10 cellular contexts compared by ENCODE assay signal in the genomic region with DNA sequence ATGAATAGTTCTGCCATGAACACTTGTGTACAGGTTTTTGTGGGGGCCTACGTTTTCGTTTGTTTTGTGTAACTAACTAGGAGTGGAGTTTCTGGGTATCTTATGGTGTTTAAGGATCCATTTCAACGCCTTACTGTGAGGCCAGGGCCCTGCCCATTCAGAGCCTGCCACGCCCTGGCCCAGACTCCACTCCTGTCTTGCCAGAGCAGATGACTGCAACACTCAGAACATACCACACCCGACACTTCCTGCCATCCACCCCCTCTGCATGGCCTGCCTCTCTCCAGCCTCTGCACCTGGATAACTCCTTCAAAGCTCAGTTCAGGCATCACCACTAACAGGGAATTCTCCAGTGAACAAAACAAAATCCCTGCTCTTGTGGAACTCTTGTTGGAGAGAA. TPM values are rescaled to one million over a fixed set of nuclear protein-coding genes. Genes with fewer than 3 reads are reported as not detected.
DNase-seq lines count a peak whose midpoint lies in the region; ATAC-seq, FAIRE-seq and TF ChIP-seq lines count a peak whose summit lies in the region.
"Had no signal": no experiment of that assay in that cellular context is flagged by ENCODE, and none has a peak within 500 bp of the region (broad histone marks: within the 10 kb centered on the region; RNA-seq: fewer than 3 reads in every experiment).

No MANE protein-coding gene starts in this region.

- TF ChIP-seq EP300 in HepG2 (IDR thresholded peaks at IDR 0.05; ENCODE audit: low read depth in 2 of 2, low read length in 2 of 2) (no peak), HepG2 (CRISPR knock-in tag; IDR thresholded peaks at IDR 0.05; ENCODE audit: borderline replicate concordance) (no peak), tibial nerve (IDR thresholded peaks at IDR 0.05) (no peak)

- intact Hi-C loops in HepG2 (cut with micrococcal nuclease; ENCODE audit: unreplicated experiment) = no loop called here

- no peak overlapping the region for H3K4me3 ChIP-seq in CD8-positive, alpha-beta memory T cell (ENCODE audit: low read length)
- H3K4me3 ChIP-seq in HepG2 (replicated peaks in 1 of 3; ENCODE audit: insufficient read depth in 1 of 3, low read depth in 2 of 3, low read length in 3 of 3) = no peak overlapping the region
- H3K4me3 ChIP-seq in tibial nerve = no peak overlapping the region

- no TSS peak for BruUV-seq in HepG2 (replicated peaks; lab: Mats Ljungman, UMichigan)

- TF ChIP-seq CTCF in HepG2 (CRISPR knock-in tag; IDR thresholded peaks at IDR 0.05) (no peak), tibial nerve (IDR thresholded peaks at IDR 0.05) (no peak)

- no peak overlapping the region for H3K27ac ChIP-seq in CD8-positive, alpha-beta memory T cell (ENCODE audit: low read depth, low read length)
- H3K27ac ChIP-seq in HepG2 (ENCODE audit: extremely low read length, insufficient read depth, low read length) = no peak overlapping the region
- no peak overlapping the region for H3K27ac ChIP-seq in tibial nerve

- peaks cover 54% of the 10 kb centered on the region for H3K4me1 ChIP-seq in CD8-positive, alpha-beta memory T cell (ENCODE audit: insufficient read depth, low read length)
- H3K4me1 ChIP-seq in HepG2 (ENCODE audit: insufficient read depth, low read length) (peaks cover 17% of the 10 kb centered on the region), tibial nerve (peaks cover 0 to 9% (median 0%) of the 10 kb centered on the region in 4 donors)

- FAIRE-seq in HepG2 (lab: Jason Lieb, UNC) = no peak
- FAIRE-seq: kidney had no signal

- peak overlapping the region; percentile 43 to 89 (median 66) for H3K27ac Mint-ChIP-seq in CD8-positive, alpha-beta memory T cell

- TF ChIP-seq RAD21 in HepG2 (CRISPR knock-in tag; IDR thresholded peaks at IDR 0.05) = no peak

- CTCF ChIA-PET in CD8-positive, alpha-beta memory T cell (lab: Charles Lee) = interaction anchor here (1.7 to 2.0 kb wide), 2 partner anchors 9 to 42 kb away, joined by 4 to 8 read pairs; no protein-coding TSS in a partner anchor
- CTCF ChIA-PET in HepG2 (lab: Yijun Ruan, JAX; ENCODE audit: low intra/inter-chr PET ratio, low total read pairs) = no interaction called here

- in situ Hi-C loops in HepG2 (cut with HindIII; ENCODE audit: extremely low pct_ligation_motif_present, low pct_unique_long_range_greater_than_20kb) = no loop called here

- no peak overlapping the region for H3K4me2 ChIP-seq in HepG2 (ENCODE audit: low read depth, low read length)

- 6% methylated on average over 5 of the region's 5 CpGs for WGBS in HepG2 (ENCODE audit: low lambda C conversion rate)
- WGBS in tibial nerve, 2 donors = 81 to 90% methylated on average over 5 of the region's 5 CpGs

- H3K36me3 ChIP-seq in CD8-positive, alpha-beta memory T cell (ENCODE audit: insufficient read depth, low read length) = no peaks in the 10 kb centered on the region
- H3K36me3 ChIP-seq in HepG2 (replicated peaks in 1 of 2; ENCODE audit: control insufficient read depth in 1 of 2, insufficient read depth in 2 of 2, low read length in 2 of 2) (no peaks in the 10 kb centered on the region), tibial nerve (no peaks in the 10 kb centered on the region)

- H3K36me3 Mint-ChIP-seq in CD8-positive, alpha-beta memory T cell = peaks cover 0 to 19% (median 0%) of the 10 kb centered on the region in 3 donors

- no peaks in the 10 kb centered on the region for H3K27me3 ChIP-seq in CD8-positive, alpha-beta memory T cell (ENCODE audit: insufficient read depth, low read length, poor library complexity, severe bottlenecking)
- H3K27me3 ChIP-seq in HepG2 (ENCODE audit: control insufficient read depth in 1 of 2, insufficient read depth in 2 of 2, low read length in 2 of 2) = no peaks in the 10 kb centered on the region; a peak in 1 of 5 replicates
- no peaks in the 10 kb centered on the region for H3K27me3 ChIP-seq in tibial nerve

- no peaks in the 10 kb centered on the region for H4K20me1 ChIP-seq in HepG2 (ENCODE audit: insufficient read depth, low read length)

- H3K9me3 ChIP-seq in CD8-positive, alpha-beta memory T cell (ENCODE audit: low read length) = no peaks in the 10 kb centered on the region
- H3K9me3 ChIP-seq in HepG2 (ENCODE audit: low read length) (no peaks in the 10 kb centered on the region), tibial nerve (peaks cover 0 to 6% (median 0%) of the 10 kb centered on the region in 4 donors)

- TF ChIP-seq POLR2A in HepG2 (IDR thresholded peaks at IDR 0.05; ENCODE audit: insufficient read depth in 1 of 2, low read depth in 2 of 2, low read length in 2 of 2) (no peak), tibial nerve (IDR thresholded peaks at IDR 0.05) (no peak)

- H3K27me3 Mint-ChIP-seq in CD8-positive, alpha-beta memory T cell = no peaks in the 10 kb centered on the region

- peak overlapping the region in 1 of 7 donors; percentile 42 for H3K4me3 Mint-ChIP-seq in CD8-positive, alpha-beta memory T cell

- H3K4me1 Mint-ChIP-seq in CD8-positive, alpha-beta memory T cell = peaks cover 37 to 58% (median 51%) of the 10 kb centered on the region in 3 donors

- no peaks in the 10 kb centered on the region for H3K79me2 ChIP-seq in HepG2 (ENCODE audit: insufficient read depth, low read length)

- ATAC-seq in GM21825 (IDR thresholded peaks at IDR 0.05; ENCODE audit: unreplicated experiment) (peak; percentile 47), esophagus mucosa (peak; percentile 95), HepG2 (no peak)

- peaks cover 0 to 7% (median 2%) of the 10 kb centered on the region in 5 donors for H3K9me3 Mint-ChIP-seq in CD8-positive, alpha-beta memory T cell

- POLR2A ChIA-PET in CD8-positive, alpha-beta memory T cell (lab: Charles Lee) = no interaction called here
- POLR2A ChIA-PET in HepG2 (lab: Yijun Ruan, JAX) = no interaction called here

- no peak overlapping the region for H2AFZ ChIP-seq in HepG2 (ENCODE audit: low read length)

- no peak overlapping the region for H3K9ac ChIP-seq in HepG2 (ENCODE audit: insufficient read depth, low read depth, low read length)

- DNase-seq in CD8-positive, alpha-beta memory T cell = peak in 2 of 5 donors; percentile 8 to 40
- DNase-seq in T follicular helper cell (ENCODE audit: low read depth) = peak; percentile 9
- no peak for DNase-seq in NCI-H345 (lab: John Stamatoyannopoulos, UW)
- no peak for DNase-seq in HepG2 (ENCODE audit: low spot score)
- DNase-seq in tibial nerve (ENCODE audit: low spot score in 2 of 2) = no peak
- no peak for DNase-seq in ecto neural progenitor cell (ENCODE audit: low spot score)
- DNase-seq: cerebellar nuclear complex, kidney had no signal

TF ChIP-seq in HepG2, 621 proteins besides CTCF, POLR2A, EP300 and RAD21:
- TF ChIP-seq ZNF253 (CRISPR knock-in tag; IDR thresholded peaks at IDR 0.05; ENCODE audit: borderline replicate concordance) (no peak), ZNF563 (CRISPR knock-in tag; IDR thresholded peaks at IDR 0.05) (no peak), ZSCAN25 (CRISPR knock-in tag; IDR thresholded peaks at IDR 0.05) (no peak), ZNF296 (CRISPR knock-in tag; conservative IDR thresholded peaks at IDR 0.05) (no peak)

RNA-seq across cellular contexts. Expression of gene RGCC, which starts 43.2 kb away (rescaled TPM):
- total RNA-seq in CD8-positive, alpha-beta memory T cell = 100 to 1,000 TPM; 107 to 110 TPM
- polyA plus RNA-seq in CD8-positive, alpha-beta memory T cell = 83.0 TPM
- total RNA-seq in esophagus mucosa = 5.5 TPM
- total RNA-seq in HepG2 (2016; rRNA removed; fragmentation: Illumina TruSeq; extraction: Trizol) = 0.20 and 0.29 TPM in 2 replicates
- 0.26 TPM in 1 of 2 replicates, not detected in the other for total RNA-seq in HepG2 (2016; cell fraction: cytosol; rRNA removed; fragmentation: Illumina TruSeq; extraction: Trizol; ENCODE audit: low read depth)
- 0.39 and 0.61 TPM in 2 replicates for total RNA-seq in HepG2 (2016; cell fraction: insoluble cytoplasmic fraction; rRNA removed; fragmentation: Illumina TruSeq; extraction: Trizol)
- 0.49 and 0.65 TPM in 2 replicates for total RNA-seq in HepG2 (2016; cell fraction: membrane; rRNA removed; fragmentation: Illumina TruSeq; extraction: Trizol)
- 0.56 TPM in 1 of 2 replicates, not detected in the other for total RNA-seq in HepG2 (2016; cell fraction: nucleus; rRNA removed; fragmentation: Illumina TruSeq; extraction: Trizol)
- 8.4 and 9.5 TPM in 2 replicates for polyA plus RNA-seq in HepG2 (2011; rRNA removed)
- 5.6 and 6.7 TPM in 2 replicates for polyA plus RNA-seq in HepG2 (2011; cell fraction: cytosol; rRNA removed)
- polyA plus RNA-seq in HepG2 (2011; cell fraction: nucleus; rRNA removed) = 4.9 and 5.8 TPM in 2 replicates
- 4.0 and 15.8 TPM in 2 replicates for polyA plus RNA-seq in HepG2 (2012)
- polyA plus RNA-seq in HepG2 (2016; cell fraction: cytosol; fragmentation: Illumina TruSeq; extraction: Trizol; ENCODE audit: low read depth) = 0.48 and 0.54 TPM in 2 replicates
- polyA plus RNA-seq in HepG2 (2016; cell fraction: insoluble cytoplasmic fraction; fragmentation: Illumina TruSeq; extraction: Trizol; ENCODE audit: low read depth) = 0.43 and 0.45 TPM in 2 replicates
- polyA plus RNA-seq in HepG2 (2016; cell fraction: membrane; fragmentation: Illumina TruSeq; extraction: Trizol; ENCODE audit: low read depth) = 0.36 and 0.74 TPM in 2 replicates
- polyA plus RNA-seq in HepG2 (2016; cell fraction: nucleus; fragmentation: Illumina TruSeq; extraction: Trizol; ENCODE audit: insufficient read depth, low read depth) = 1.4 TPM in 1 of 2 replicates, not detected in the other
- 2.3 TPM in 1 of 2 replicates, not detected in the other for polyA minus RNA-seq in HepG2 (2011; rRNA and poly(A)+ RNA removed; ENCODE audit: low replicate concordance)
- polyA minus RNA-seq in HepG2 (2011; cell fraction: cytosol; rRNA and poly(A)+ RNA removed) = 3.3 and 4.5 TPM in 2 replicates
- 3.0 and 3.4 TPM in 2 replicates for polyA minus RNA-seq in HepG2 (2011; cell fraction: nucleus; rRNA and poly(A)+ RNA removed)
- 1,000 to 10,000 TPM in 1 of 4 donors, 100 to 1,000 TPM in 3; 476 to 1,295 (median 830) TPM for total RNA-seq in tibial nerve

Comparison
In these comparisons a context has a peak if more than half of its experiments do, and no peak if none do; other contexts are left out.
1. RNA of gene RGCC, which starts 43.2 kb away (total RNA-seq): 476 to 1,295 TPM in tibial nerve and 107 to 110 TPM in CD8-positive, alpha-beta memory T cell; 5.5 TPM in esophagus mucosa (single experiment) and 0.20 to 0.65 TPM in HepG2; every median in the first group is over 10 times any median in the second.